In genomic region chr1:236284291-236284711, GRCh38 we compare ENCODE assay signal across 8 cellular contexts.
DNase-seq lines count a peak whose midpoint lies in the region; ATAC-seq and TF ChIP-seq lines count a peak whose summit lies in the region.

No MANE protein-coding gene starts in this region.

- peaks cover 5% of the 10 kb centered on the region for H3K27me3 ChIP-seq in WERI-Rb-1 (ENCODE audit: insufficient read depth, low read depth, severe bottlenecking)

- no peaks in the 10 kb centered on the region for H3K9me3 ChIP-seq in WERI-Rb-1 (ENCODE audit: severe bottlenecking)

- H3K4me3 ChIP-seq in GM12875 (ENCODE audit: low read depth, low read length) = peak overlapping the region; percentile 15
- H3K4me3 ChIP-seq in WERI-Rb-1 (ENCODE audit: low read depth, low read length) = no peak overlapping the region

- ATAC-seq in GM21367 (IDR thresholded peaks at IDR 0.05; ENCODE audit: unreplicated experiment) (peak; percentile 41), HG03460 (IDR thresholded peaks at IDR 0.05; ENCODE audit: unreplicated experiment) (peak; percentile 43)

- H3K27ac ChIP-seq in WERI-Rb-1 = no peak overlapping the region

- H3K36me3 ChIP-seq in WERI-Rb-1 = no peaks in the 10 kb centered on the region

- peak; percentile 32 for DNase-seq in activated naive CD4-positive, alpha-beta T cell treated with anti-CD3 and anti-CD28 coated beads, Interleukin-2, amount 50 U/mL, for 16 hours
- DNase-seq in WERI-Rb-1 = no peak
- no peak for DNase-seq in superior temporal gyrus (ENCODE audit: extremely low spot score)
- DNase-seq in SW 1271 (lab: John Stamatoyannopoulos, UW) = no peak
- DNase-seq in NCI-H226 = no peak

- no peak for TF ChIP-seq CTCF in GM12875 (IDR thresholded peaks at IDR 0.05; ENCODE audit: borderline replicate concordance, insufficient read depth, low read depth, low read length)
- no peak for TF ChIP-seq CTCF in WERI-Rb-1 (IDR thresholded peaks at IDR 0.05; ENCODE audit: low read depth, low read length)
